ENCODE assay signal across 9 cellular contexts in genomic region chr6:44051516-44051915, GRCh38.
A peak's percentile ranks its signal among the peaks of the same experiment; 100 is the strongest.
DNase-seq lines count a peak whose midpoint lies in the region; ATAC-seq and TF ChIP-seq lines count a peak whose summit lies in the region.
"Had no signal": no experiment of that assay in that cellular context is flagged by ENCODE, and none has a peak within 500 bp of the region (broad histone marks: within the 10 kb centered on the region; RNA-seq: fewer than 3 reads in every experiment).

No MANE protein-coding gene starts in this region.

- CTCF ChIA-PET in IMR-90 (lab: Yijun Ruan, JAX), result no interaction called here

- no peaks in the 10 kb centered on the region for H3K9me3 ChIP-seq in IMR-90 (ENCODE audit: control insufficient read depth, insufficient read depth, low read length)
- H3K9me3 ChIP-seq in thoracic aorta, result no peaks in the 10 kb centered on the region

- peak overlapping the region; percentile 93 for H4K91ac ChIP-seq in IMR-90 (ENCODE audit: insufficient read depth, low read depth, low read length)

- no peak overlapping the region; the same call in 1 of the 2 replicates for H3K18ac ChIP-seq in IMR-90 (ENCODE audit: low read depth, low read length)

- H3K4me3 ChIP-seq in IMR-90 (ENCODE audit: insufficient read depth, low read depth, low read length), result no peak overlapping the region
- H3K4me3 ChIP-seq in coronary artery, result no peak overlapping the region
- H3K4me3 ChIP-seq in thoracic aorta, result no peak overlapping the region

- H3K4me1 ChIP-seq in IMR-90 (ENCODE audit: control insufficient read depth, insufficient read depth, low read length) (peaks cover 56% of the 10 kb centered on the region), thoracic aorta (ENCODE audit: control insufficient read depth in 1 of 2, low read depth in 2 of 2) (peaks cover 0 to 26% of the 10 kb centered on the region in 2 donors)

- no peak overlapping the region for H3K4me2 ChIP-seq in IMR-90 (ENCODE audit: low read depth, low read length)

- no peaks in the 10 kb centered on the region for H4K20me1 ChIP-seq in IMR-90 (ENCODE audit: insufficient read depth, low read length)

- H3K4ac ChIP-seq in IMR-90 (ENCODE audit: low read depth, low read length), result peak overlapping the region; percentile 92

- H4K8ac ChIP-seq in IMR-90 (ENCODE audit: low read depth in 2 of 2, low read length in 2 of 2), result peak overlapping the region; percentile 85 to 90; a peak in 2 of 4 replicates

- peak overlapping the region; percentile 82 for H2AFZ ChIP-seq in IMR-90 (replicated peaks; ENCODE audit: low read length, poor library complexity)

- intact Hi-C loops in IMR-90 (cut with micrococcal nuclease), result no loop called here

- H4K5ac ChIP-seq in IMR-90 (ENCODE audit: low read depth, low read length), result no peak overlapping the region; the same call in 1 of the 2 replicates

- H2AK9ac ChIP-seq in IMR-90 (replicated peaks; ENCODE audit: low read depth, low read length, poor library complexity), result peak overlapping the region; percentile 33

- peak overlapping the region; percentile 97 for H2AK5ac ChIP-seq in IMR-90 (ENCODE audit: low read depth, low read length)

- TF ChIP-seq RAD21 in IMR-90 (IDR thresholded peaks at IDR 0.05; ENCODE audit: low read length), result 0 out of 2 replicates have a peak, but pooled peaks have one; percentile 20

- dilution Hi-C loops in IMR-90 (cut with HindIII; ENCODE audit: low sequenced_read_pairs, unreplicated experiment), result no loop called here

- H3K56ac ChIP-seq in IMR-90 (ENCODE audit: extremely low read depth, insufficient read depth, low read length), result no peak overlapping the region

- peaks cover 53% of the 10 kb centered on the region for H3K9me1 ChIP-seq in IMR-90 (ENCODE audit: insufficient read depth, low read length)

- no peak overlapping the region for H3K23ac ChIP-seq in IMR-90 (ENCODE audit: low read depth, low read length)

- H2BK15ac ChIP-seq in IMR-90 (ENCODE audit: low read depth, low read length), result no peak overlapping the region

- peak; percentile 80 for ATAC-seq in IMR-90 (ENCODE audit: low read depth)
- no peak for ATAC-seq in thoracic aorta (ENCODE audit: insufficient number of reproducible peaks, low FRiP score, low read depth)
- no peak for ATAC-seq in GM19397 (IDR thresholded peaks at IDR 0.05; ENCODE audit: unreplicated experiment)
- no peak for ATAC-seq in HG03521 (IDR thresholded peaks at IDR 0.05; ENCODE audit: unreplicated experiment)

- H3K9ac ChIP-seq in IMR-90 (ENCODE audit: low read depth, low read length), result peak overlapping the region; percentile 55; the same call in 1 of the 2 replicates

- H3K27ac ChIP-seq in IMR-90 (ENCODE audit: insufficient read depth, low read length) (peak overlapping the region; percentile 84), coronary artery (peak overlapping the region; percentile 18 to 71), thoracic aorta (peak overlapping the region; percentile 72 to 73)

- in situ Hi-C loops in IMR-90 (cut with MboI; ENCODE audit: low sequenced_read_pairs), result no loop called here

- H3K36me3 ChIP-seq in IMR-90 (ENCODE audit: control insufficient read depth, insufficient read depth, low read length), result no peaks in the 10 kb centered on the region
- no peaks in the 10 kb centered on the region for H3K36me3 ChIP-seq in thoracic aorta

- H3K27me3 ChIP-seq in IMR-90 (ENCODE audit: control insufficient read depth, insufficient read depth, low read length), result no peaks in the 10 kb centered on the region
- no peaks in the 10 kb centered on the region for H3K27me3 ChIP-seq in thoracic aorta (replicated peaks; ENCODE audit: insufficient read depth)

- no peak for TF ChIP-seq CTCF in IMR-90 (conservative IDR thresholded peaks at IDR 0.05; ENCODE audit: low read depth, low read length)
- TF ChIP-seq CTCF in coronary artery (IDR thresholded peaks at IDR 0.05), result no peak
- no peak for TF ChIP-seq CTCF in thoracic aorta (IDR thresholded peaks at IDR 0.05)

- TF ChIP-seq POLR2A in IMR-90 (IDR thresholded peaks at IDR 0.05; ENCODE audit: low read depth, low read length), result no peak

- peak overlapping the region; percentile 73 for H2BK5ac ChIP-seq in IMR-90 (ENCODE audit: low read depth, low read length, poor library complexity, severe bottlenecking)

- H2BK120ac ChIP-seq in IMR-90 (ENCODE audit: low read depth, low read length), result peak overlapping the region; percentile 89

- peak overlapping the region; percentile 85; the same call in 1 of the 2 replicates for H2BK20ac ChIP-seq in IMR-90 (ENCODE audit: low read depth, low read length)

- DNase-seq in IMR-90 (peak; percentile 90), coronary artery (ENCODE audit: low spot score) (no peak), islet precursor cell (peak; percentile 92), thoracic aorta (ENCODE audit: low spot score) (no peak), NCI-H510A (lab: John Stamatoyannopoulos, UW) (no peak)
- no peak for DNase-seq in stimulated activated CD4-positive, alpha-beta T cell treated with anti-CD3 and anti-CD28 coated beads, Interleukin-4, amount 100 ng/mL, for 4 hours
- DNase-seq: NCI-H82 had no signal

- POLR2A ChIA-PET in IMR-90 (lab: Charles Lee; ENCODE audit: unreplicated experiment), result no interaction called here

- H3K79me1 ChIP-seq in IMR-90 (ENCODE audit: low read depth in 1 of 2, low read length in 2 of 2), result peaks cover 0 to 9% of the 10 kb centered on the region in 2 experiments; a peak in 1 of 4 replicates

- no peak overlapping the region; the same call in none of the 2 replicates for H3K14ac ChIP-seq in IMR-90 (replicated peaks; ENCODE audit: low read depth, low read length)

- WGBS in IMR-90 (ENCODE audit: extremely low coverage in 2 of 2, insufficient read length in 1 of 2), 2 experiments, result no CpG with 5 or more reads among the region's 3 CpGs

- no TSS peak for BruUV-seq in IMR-90 (replicated peaks; lab: Mats Ljungman, UMichigan)

TF ChIP-seq in IMR-90, 13 proteins besides CTCF, POLR2A, EP300 and RAD21:
- no peak for TF ChIP-seq ELK1 (IDR thresholded peaks at IDR 0.05; ENCODE audit: borderline replicate concordance, low read depth, low read length)
- no peak for TF ChIP-seq CEBPB (IDR thresholded peaks at IDR 0.05; ENCODE audit: low read depth, low read length)
- TF ChIP-seq BHLHE40 (IDR thresholded peaks at IDR 0.05; ENCODE audit: low read depth, low read length), result 0 out of 2 replicates have a peak, but pooled peaks have one; percentile 22
- TF ChIP-seq CHD1 (IDR thresholded peaks at IDR 0.05; ENCODE audit: low read depth, low read length), result no peak
- peak; percentile 73 for TF ChIP-seq MAZ (IDR thresholded peaks at IDR 0.05; ENCODE audit: borderline replicate concordance, low read depth, low read length)
- TF ChIP-seq MAFK (IDR thresholded peaks at IDR 0.05; ENCODE audit: low read depth, low read length), result no peak
- TF ChIP-seq USF2 (IDR thresholded peaks at IDR 0.05; ENCODE audit: low read depth, low read length), result no peak
- 0 out of 2 replicates have a peak, but pooled peaks have one; percentile 5 for TF ChIP-seq SMC3 (IDR thresholded peaks at IDR 0.05; ENCODE audit: low read depth, low read length)
- no peak for TF ChIP-seq MXI1 (IDR thresholded peaks at IDR 0.05; ENCODE audit: borderline replicate concordance, low read depth, low read length)
- no peak for TF ChIP-seq RCOR1 (IDR thresholded peaks at IDR 0.05; ENCODE audit: insufficient replicate concordance, low read length)
- TF ChIP-seq RFX5 (IDR thresholded peaks at IDR 0.05; ENCODE audit: low read depth, low read length), result no peak
- TF ChIP-seq FOS (IDR thresholded peaks at IDR 0.05; ENCODE audit: low read depth, low read length), result peak; percentile 75; the same call in 1 of the 2 replicates
- TF ChIP-seq NFE2L2 (IDR thresholded peaks at IDR 0.05; ENCODE audit: low read depth, low read length), result no peak

Comparison
In these comparisons a context has a peak if more than half of its experiments do, and no peak if none do; other contexts are left out.
1. DNase-seq: peak in IMR-90 (single experiment) and islet precursor cell (single experiment); none in coronary artery (single experiment), thoracic aorta (single experiment), NCI-H510A (single experiment) and stimulated activated CD4-positive, alpha-beta T cell treated with anti-CD3 and anti-CD28 coated beads, Interleukin-4, amount 100 ng/mL, for 4 hours (0 of 2).
2. Peak in every context shown above with its lines, with median percentiles within 50 percentile points of each other: H3K27ac ChIP-seq.